Comparison of ENCODE assay signal across 8 cellular contexts in the genomic region with DNA sequence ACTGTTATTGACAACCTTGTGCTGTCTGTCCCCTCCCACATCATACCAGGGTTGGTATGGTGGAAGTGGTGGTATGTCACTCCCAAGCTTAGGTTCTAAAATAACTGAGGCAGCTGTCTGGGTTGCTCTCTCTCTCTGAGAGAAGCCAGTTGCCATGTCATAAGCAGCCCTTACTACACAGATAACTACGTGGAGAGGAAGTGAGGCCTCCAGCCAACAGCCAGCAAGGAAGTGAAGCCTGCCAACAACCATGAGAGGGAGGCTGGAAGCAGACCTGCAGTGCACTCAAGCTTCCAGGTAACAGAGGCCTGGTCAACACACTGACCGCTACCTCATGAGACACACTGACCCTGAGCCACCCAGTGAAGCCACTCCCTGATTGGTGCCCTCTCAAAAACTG. TPM values are rescaled to one million over a fixed set of nuclear protein-coding genes. Genes with fewer than 3 reads are reported as not detected.
DNase-seq lines count a peak whose midpoint lies in the region; ATAC-seq, FAIRE-seq and TF ChIP-seq lines count a peak whose summit lies in the region.

No MANE protein-coding gene starts in this region.

- peak overlapping the region; percentile 15; the same call in 1 of the 2 replicates for H3K27ac ChIP-seq in RWPE1
- no peak overlapping the region for H3K27ac ChIP-seq in HepG2 (ENCODE audit: extremely low read length, insufficient read depth, low read length)

- no peak for FAIRE-seq in HepG2 (lab: Jason Lieb, UNC)

- no peaks in the 10 kb centered on the region for H3K9me3 Mint-ChIP-seq in osteocyte (ENCODE audit: unreplicated experiment)

- CTCF ChIA-PET in RWPE1 (lab: Yijun Ruan, JAX) (no interaction called here), HepG2 (lab: Yijun Ruan, JAX; ENCODE audit: low intra/inter-chr PET ratio, low total read pairs) (no interaction called here)

- in situ Hi-C loops in HepG2 (cut with HindIII; ENCODE audit: extremely low pct_ligation_motif_present, low pct_unique_long_range_greater_than_20kb), result no loop called here

- H3K4me1 ChIP-seq in HepG2 (ENCODE audit: insufficient read depth, low read length), result peaks cover 11% of the 10 kb centered on the region

- H3K27me3 Mint-ChIP-seq in osteocyte (ENCODE audit: unreplicated experiment), result no peaks in the 10 kb centered on the region

- H3K4me1 Mint-ChIP-seq in osteocyte (ENCODE audit: unreplicated experiment), result no peaks in the 10 kb centered on the region

- intact Hi-C loops in HepG2 (cut with micrococcal nuclease; ENCODE audit: unreplicated experiment), result no loop called here

- TF ChIP-seq EP300 in HepG2 (IDR thresholded peaks at IDR 0.05; ENCODE audit: low read depth in 2 of 2, low read length in 2 of 2) (no peak), HepG2 (CRISPR knock-in tag; IDR thresholded peaks at IDR 0.05; ENCODE audit: borderline replicate concordance) (no peak)

- no peaks in the 10 kb centered on the region for H3K9me3 ChIP-seq in HepG2 (ENCODE audit: low read length)

- H3K27me3 ChIP-seq in HepG2 (ENCODE audit: control insufficient read depth in 1 of 2, insufficient read depth in 2 of 2, low read length in 2 of 2) (no peaks in the 10 kb centered on the region), H7 (ENCODE audit: control insufficient read depth, insufficient read depth, low read length) (no peaks in the 10 kb centered on the region)

- no peak overlapping the region for H2AFZ ChIP-seq in HepG2 (ENCODE audit: low read length)

- H4K20me1 ChIP-seq in HepG2 (ENCODE audit: insufficient read depth, low read length), result no peaks in the 10 kb centered on the region

- WGBS in HepG2 (ENCODE audit: low lambda C conversion rate), result 100% methylated on average over 2 of the region's 2 CpGs

- no peak for DNase-seq in RWPE1 (ENCODE audit: low spot score)
- DNase-seq in HepG2 (ENCODE audit: low spot score), result no peak
- no peak for DNase-seq in osteocyte (ENCODE audit: extremely low spot score, unreplicated experiment)
- no peak for DNase-seq in H7
- DNase-seq in NCI-H82 (lab: John Stamatoyannopoulos, UW), result no peak
- DNase-seq in activated T-cell treated with anti-CD3 and anti-CD28 coated beads, Interleukin-2, amount 50 U/mL, for 1 hour, result no peak

- peaks cover 9 to 41% of the 10 kb centered on the region in 2 experiments for H3K36me3 ChIP-seq in HepG2 (replicated peaks in 1 of 2; ENCODE audit: control insufficient read depth in 1 of 2, insufficient read depth in 2 of 2, low read length in 2 of 2)
- H3K36me3 ChIP-seq in H7 (replicated peaks; ENCODE audit: control insufficient read depth, insufficient read depth, low read length), result no peaks in the 10 kb centered on the region; the same call in none of the 2 replicates

- TF ChIP-seq CTCF in RWPE1 (conservative IDR thresholded peaks at IDR 0.05; ENCODE audit: low read depth) (no peak), HepG2 (CRISPR knock-in tag; IDR thresholded peaks at IDR 0.05) (no peak), osteocyte (IDR thresholded peaks at IDR 0.05) (no peak)

- H3K4me2 ChIP-seq in HepG2 (ENCODE audit: low read depth, low read length), result no peak overlapping the region

- no TSS peak for BruUV-seq in HepG2 (replicated peaks; lab: Mats Ljungman, UMichigan)

- no peak for TF ChIP-seq RAD21 in HepG2 (CRISPR knock-in tag; IDR thresholded peaks at IDR 0.05)

- H3K9ac ChIP-seq in HepG2 (ENCODE audit: insufficient read depth, low read depth, low read length), result no peak overlapping the region

- ATAC-seq in GM18861 (IDR thresholded peaks at IDR 0.05; ENCODE audit: unreplicated experiment) (peak; percentile 90), HG02885 (IDR thresholded peaks at IDR 0.05; ENCODE audit: poor library complexity, unreplicated experiment) (peak; percentile 87), HepG2 (no peak)

- POLR2A ChIA-PET in RWPE1 (lab: Yijun Ruan, JAX; ENCODE audit: low non-redundant PET), result no interaction called here
- POLR2A ChIA-PET in HepG2 (lab: Yijun Ruan, JAX), result no interaction called here

- no peak for TF ChIP-seq POLR2A in HepG2 (IDR thresholded peaks at IDR 0.05; ENCODE audit: insufficient read depth in 1 of 2, low read depth in 2 of 2, low read length in 2 of 2)

- H3K4me3 ChIP-seq in HepG2 (replicated peaks in 1 of 3; ENCODE audit: insufficient read depth in 1 of 3, low read depth in 2 of 3, low read length in 3 of 3), result no peak overlapping the region
- no peak overlapping the region for H3K4me3 ChIP-seq in H7 (ENCODE audit: insufficient read depth, low read depth, low read length)

- H3K27ac Mint-ChIP-seq in osteocyte (ENCODE audit: unreplicated experiment), result no peak overlapping the region

- H3K36me3 Mint-ChIP-seq in osteocyte (ENCODE audit: unreplicated experiment), result peaks cover 52% of the 10 kb centered on the region

- H3K79me2 ChIP-seq in HepG2 (ENCODE audit: insufficient read depth, low read length), result peaks cover 28% of the 10 kb centered on the region

- H3K4me3 Mint-ChIP-seq in osteocyte (ENCODE audit: unreplicated experiment), result no peak overlapping the region

TF ChIP-seq in HepG2, 621 proteins besides CTCF, POLR2A, EP300 and RAD21:
- TF ChIP-seq, protein P1, sequence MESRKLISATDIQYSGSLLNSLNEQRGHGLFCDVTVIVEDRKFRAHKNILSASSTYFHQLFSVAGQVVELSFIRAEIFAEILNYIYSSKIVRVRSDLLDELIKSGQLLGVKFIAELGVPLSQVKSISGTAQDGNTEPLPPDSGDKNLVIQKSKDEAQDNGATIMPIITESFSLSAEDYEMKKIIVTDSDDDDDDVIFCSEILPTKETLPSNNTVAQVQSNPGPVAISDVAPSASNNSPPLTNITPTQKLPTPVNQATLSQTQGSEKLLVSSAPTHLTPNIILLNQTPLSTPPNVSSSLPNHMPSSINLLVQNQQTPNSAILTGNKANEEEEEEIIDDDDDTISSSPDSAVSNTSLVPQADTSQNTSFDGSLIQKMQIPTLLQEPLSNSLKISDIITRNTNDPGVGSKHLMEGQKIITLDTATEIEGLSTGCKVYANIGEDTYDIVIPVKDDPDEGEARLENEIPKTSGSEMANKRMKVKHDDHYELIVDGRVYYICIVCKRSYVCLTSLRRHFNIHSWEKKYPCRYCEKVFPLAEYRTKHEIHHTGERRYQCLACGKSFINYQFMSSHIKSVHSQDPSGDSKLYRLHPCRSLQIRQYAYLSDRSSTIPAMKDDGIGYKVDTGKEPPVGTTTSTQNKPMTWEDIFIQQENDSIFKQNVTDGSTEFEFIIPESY (CRISPR knock-in tag; IDR thresholded peaks at IDR 0.05), result peak; percentile 57; the same call in 1 of the 2 replicates
- no peak for TF ChIP-seq SYNCRIP (IDR thresholded peaks at IDR 0.05; ENCODE audit: insufficient read depth, low read depth, low read length)

RNA-seq across cellular contexts. Expression of gene CTNNAL1, which starts 18.6 kb away (rescaled TPM):
- total RNA-seq in HepG2 (2016; rRNA removed; fragmentation: Illumina TruSeq; extraction: Trizol) (162 and 227 TPM in 2 replicates), osteocyte (46.3 and 55.4 TPM in 2 replicates)
- total RNA-seq in HepG2 (2016; cell fraction: cytosol; rRNA removed; fragmentation: Illumina TruSeq; extraction: Trizol; ENCODE audit: low read depth), result 53.8 and 56.6 TPM in 2 replicates
- 167 and 237 TPM in 2 replicates for total RNA-seq in HepG2 (2016; cell fraction: insoluble cytoplasmic fraction; rRNA removed; fragmentation: Illumina TruSeq; extraction: Trizol)
- 106 and 117 TPM in 2 replicates for total RNA-seq in HepG2 (2016; cell fraction: membrane; rRNA removed; fragmentation: Illumina TruSeq; extraction: Trizol)
- total RNA-seq in HepG2 (2016; cell fraction: nucleus; rRNA removed; fragmentation: Illumina TruSeq; extraction: Trizol), result 61.8 and 66.6 TPM in 2 replicates
- 19.9 and 32.0 TPM in 2 replicates for polyA plus RNA-seq in HepG2 (2011; rRNA removed)
- 14.6 and 17.1 TPM in 2 replicates for polyA plus RNA-seq in HepG2 (2011; cell fraction: cytosol; rRNA removed)
- 5.7 and 8.6 TPM in 2 replicates for polyA plus RNA-seq in HepG2 (2011; cell fraction: nucleus; rRNA removed)
- 37.5 and 38.0 TPM in 2 replicates for polyA plus RNA-seq in HepG2 (2012)
- polyA plus RNA-seq in HepG2 (2016; cell fraction: cytosol; fragmentation: Illumina TruSeq; extraction: Trizol; ENCODE audit: low read depth), result 41.8 and 48.7 TPM in 2 replicates
- polyA plus RNA-seq in HepG2 (2016; cell fraction: insoluble cytoplasmic fraction; fragmentation: Illumina TruSeq; extraction: Trizol; ENCODE audit: low read depth), result 146 and 166 TPM in 2 replicates
- 62.0 and 63.7 TPM in 2 replicates for polyA plus RNA-seq in HepG2 (2016; cell fraction: membrane; fragmentation: Illumina TruSeq; extraction: Trizol; ENCODE audit: low read depth)
- polyA plus RNA-seq in HepG2 (2016; cell fraction: nucleus; fragmentation: Illumina TruSeq; extraction: Trizol; ENCODE audit: insufficient read depth, low read depth), result 65.5 and 72.3 TPM in 2 replicates
- polyA minus RNA-seq in HepG2 (2011; rRNA and poly(A)+ RNA removed; ENCODE audit: low replicate concordance), result 6.1 and 7.3 TPM in 2 replicates
- 19.1 and 19.5 TPM in 2 replicates for polyA minus RNA-seq in HepG2 (2011; cell fraction: cytosol; rRNA and poly(A)+ RNA removed)
- polyA minus RNA-seq in HepG2 (2011; cell fraction: nucleus; rRNA and poly(A)+ RNA removed), result 20.9 and 21.8 TPM in 2 replicates
- total RNA-seq in H7 (2014; rRNA removed; shearing (Covaris generic)), result 73.6 and 81.0 TPM in 2 replicates
